In the genomic region with DNA sequence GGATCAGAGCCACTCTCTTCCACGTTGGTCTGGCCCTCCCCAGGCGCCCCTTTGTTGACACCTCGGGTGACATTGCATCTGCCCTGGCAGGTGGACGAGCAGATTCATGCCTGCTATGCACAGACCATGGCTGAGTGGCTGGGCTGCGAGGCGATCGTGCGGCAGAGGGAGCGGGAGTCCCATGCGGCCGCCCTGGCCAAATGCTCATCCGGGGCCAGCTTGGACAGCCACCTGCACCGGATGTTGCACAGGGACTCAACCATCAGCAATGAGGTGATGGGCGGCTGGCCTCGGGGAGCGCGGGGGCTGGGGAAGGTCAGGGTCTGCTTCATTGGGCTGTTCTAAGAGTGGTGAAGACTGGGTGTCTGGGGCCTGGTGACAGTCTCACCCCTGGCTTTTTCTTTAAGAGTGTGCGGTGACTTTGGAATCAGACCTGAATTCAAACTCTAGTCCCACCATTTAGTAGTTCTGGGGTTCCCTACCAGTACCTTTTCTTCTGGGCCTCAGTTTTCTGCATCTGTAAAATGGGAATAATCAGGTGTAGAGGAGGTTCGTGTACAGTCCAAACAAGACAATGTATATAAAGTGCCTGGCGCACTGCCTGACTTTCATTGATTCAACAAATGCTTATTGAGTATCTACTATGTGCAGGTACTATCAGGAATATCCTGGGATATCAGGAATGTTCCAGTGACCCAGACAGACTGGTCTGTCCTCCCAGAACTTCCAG, we compare ENCODE assay signal across 13 cellular contexts. TPM values are rescaled to one million over a fixed set of nuclear protein-coding genes. Genes with fewer than 3 reads are reported as not detected.
DNase-seq lines count a peak whose midpoint lies in the region; ATAC-seq and TF ChIP-seq lines count a peak whose summit lies in the region.
"Had no signal": no experiment of that assay in that cellular context is flagged by ENCODE, and none has a peak within 500 bp of the region (broad histone marks: within the 10 kb centered on the region; RNA-seq: fewer than 3 reads in every experiment).

No MANE protein-coding gene starts in this region.

- H2AFZ ChIP-seq in ACC112 (ENCODE audit: low read length, unreplicated experiment) (no peak overlapping the region), parathyroid adenoma (no peak overlapping the region)

- H3K4me3 ChIP-seq in ACC112 (ENCODE audit: low read depth, low read length) (no peak overlapping the region), Peyer's patch (no peak overlapping the region), esophagus squamous epithelium (peak overlapping the region in 1 of 4 donors; percentile 43), parathyroid adenoma (ENCODE audit: low read depth, low read length) (no peak overlapping the region), HAP-1 (no peak overlapping the region)

- H3K4me1 ChIP-seq in ACC112 (ENCODE audit: control insufficient read depth, insufficient read depth, low read length, unreplicated experiment) (peaks cover 15% of the 10 kb centered on the region), Peyer's patch (peaks cover 0 to 14% (median 1%) of the 10 kb centered on the region in 4 donors), esophagus squamous epithelium (peaks cover 8 to 22% (median 14%) of the 10 kb centered on the region in 3 donors), parathyroid adenoma (no peaks in the 10 kb centered on the region), HAP-1 (no peaks in the 10 kb centered on the region)

- in situ Hi-C loops in HAP-1 (cut with MboI; ENCODE audit: low sequenced_read_pairs) = no loop called here

- H3K79me2 ChIP-seq in ACC112 (ENCODE audit: control insufficient read depth, insufficient read depth, low read length, unreplicated experiment) = no peaks in the 10 kb centered on the region
- no peaks in the 10 kb centered on the region for H3K79me2 ChIP-seq in parathyroid adenoma

- DNase-seq in Peyer's patch (no peak), esophagus squamous epithelium (lab: John Stamatoyannopoulos, UW) (no peak), HAP-1 (ENCODE audit: low spot score in 2 of 2) (no peak), AML-193 (lab: John Stamatoyannopoulos, UW) (no peak)
- no peak for DNase-seq in stimulated activated CD4-positive, alpha-beta T cell treated with anti-CD3 and anti-CD28 coated beads, Interleukin-12 subunit alpha, Interleukin-12 subunit beta, amount 100 ng/mL, for 4 hours
- DNase-seq: activated CD8-positive, alpha-beta memory T cell treated with anti-CD3 and anti-CD28 coated beads, Interleukin-2, amount 50 U/mL, for 48 hours; DND-41 had no signal

- no peak for ATAC-seq in HG03354 (IDR thresholded peaks at IDR 0.05; ENCODE audit: poor library complexity, severe bottlenecking, unreplicated experiment)

- H3K9ac ChIP-seq in parathyroid adenoma = no peak overlapping the region

- no peak overlapping the region for H3K4me2 ChIP-seq in parathyroid adenoma (ENCODE audit: low read length)

- H3K27me3 ChIP-seq in ACC112 (ENCODE audit: insufficient read depth, low read length) (no peaks in the 10 kb centered on the region), Peyer's patch (no peaks in the 10 kb centered on the region), esophagus squamous epithelium (no peaks in the 10 kb centered on the region), parathyroid adenoma (ENCODE audit: control insufficient read depth, insufficient read depth, low read length) (no peaks in the 10 kb centered on the region), HAP-1 (ENCODE audit: low read depth) (no peaks in the 10 kb centered on the region)

- H3K36me3 ChIP-seq in ACC112 (ENCODE audit: insufficient read depth, low read length) (no peaks in the 10 kb centered on the region), Peyer's patch (no peaks in the 10 kb centered on the region), esophagus squamous epithelium (no peaks in the 10 kb centered on the region), parathyroid adenoma (ENCODE audit: control insufficient read depth, insufficient read depth, low read length) (no peaks in the 10 kb centered on the region), HAP-1 (replicated peaks) (no peaks in the 10 kb centered on the region)

- peak overlapping the region; percentile 95 for H3K27ac ChIP-seq in ACC112 (ENCODE audit: low read depth, low read length)
- peak overlapping the region in 3 of 4 donors; percentile 59 to 85 (median 77) for H3K27ac ChIP-seq in Peyer's patch
- H3K27ac ChIP-seq in esophagus squamous epithelium = peak overlapping the region; percentile 68 to 89 (median 86)
- peak overlapping the region; percentile 58 for H3K27ac ChIP-seq in parathyroid adenoma

- H3K9me3 ChIP-seq in Peyer's patch (no peaks in the 10 kb centered on the region), esophagus squamous epithelium (no peaks in the 10 kb centered on the region), parathyroid adenoma (ENCODE audit: control insufficient read depth, low read length) (no peaks in the 10 kb centered on the region), HAP-1 (no peaks in the 10 kb centered on the region)

- 79 to 88% methylated on average over 5 to 14 of the region's 20 CpGs for WGBS in esophagus squamous epithelium, 2 donors

- no peak for TF ChIP-seq POLR2A in Peyer's patch (IDR thresholded peaks at IDR 0.05)
- no peak for TF ChIP-seq POLR2A in esophagus squamous epithelium (IDR thresholded peaks at IDR 0.05)

- no peak for TF ChIP-seq CTCF in Peyer's patch (IDR thresholded peaks at IDR 0.05)
- TF ChIP-seq CTCF in esophagus squamous epithelium (IDR thresholded peaks at IDR 0.05) = no peak
- TF ChIP-seq CTCF in parathyroid adenoma (IDR thresholded peaks at IDR 0.05) = no peak

- intact Hi-C loops in esophagus squamous epithelium (cut with DNase I) = no loop called here

RNA-seq across cellular contexts. Expression of gene LHFPL7, which starts 53.0 kb away (rescaled TPM):
- not detected for total RNA-seq in Peyer's patch
- total RNA-seq in esophagus squamous epithelium = not detected
- total RNA-seq: B cell, lung microvascular endothelial cell, temporal lobe had no signal

RNA-seq across cellular contexts. Expression of gene KIAA1671, which starts 59.0 kb away (rescaled TPM):
- 100 to 1,000 TPM in 3 of 4 donors, 10 to 100 TPM in 1; 41.3 to 149 (median 113) TPM for total RNA-seq in Peyer's patch
- total RNA-seq in esophagus squamous epithelium = 10 to 100 TPM; 43.1 to 73.2 (median 47.5) TPM
